ENCODE assay signal across 18 cellular contexts in genomic region chr12:54601841-54602240, GRCh38. TPM values are rescaled to one million over a fixed set of nuclear protein-coding genes. Genes with fewer than 3 reads are reported as not detected.
A peak's percentile ranks its signal among the peaks of the same experiment; 100 is the strongest.
DNase-seq lines count a peak whose midpoint lies in the region; FAIRE-seq and TF ChIP-seq lines count a peak whose summit lies in the region.
"Had no signal": no experiment of that assay in that cellular context is flagged by ENCODE, and none has a peak within 500 bp of the region (broad histone marks: within the 10 kb centered on the region; RNA-seq: fewer than 3 reads in every experiment).

No MANE protein-coding gene starts in this region.

- WGBS in spleen, 5 donors: 47 to 66% (median 57%) methylated on average over 4 of the region's 4 CpGs

- no peak overlapping the region for H3K4me2 ChIP-seq in Loucy (ENCODE audit: low read depth, low read length, poor library complexity, severe bottlenecking)

- no peak overlapping the region for H3K27ac ChIP-seq in spleen
- H3K27ac ChIP-seq: ovary, testis had no signal

- FAIRE-seq in GM19239 (lab: Jason Lieb, UNC): no peak
- FAIRE-seq: TTC549 had no signal

- intact Hi-C loops in spleen (cut with DNase I; ENCODE audit: low total_unique reads): no loop called here

- no peaks in the 10 kb centered on the region for H4K20me1 ChIP-seq in Loucy (ENCODE audit: insufficient read depth, low read length, poor library complexity, severe bottlenecking)

- H3K4me3 ChIP-seq in GM06990 (replicated peaks; ENCODE audit: low read depth, low read length) (no peak overlapping the region), Loucy (ENCODE audit: low read length, poor library complexity, severe bottlenecking) (no peak overlapping the region), spleen (no peak overlapping the region)
- H3K4me3 ChIP-seq: ovary, testis had no signal

- no peaks in the 10 kb centered on the region for H3K9me3 ChIP-seq in Loucy (ENCODE audit: insufficient read depth, low read depth, low read length)
- H3K9me3 ChIP-seq in spleen: no peaks in the 10 kb centered on the region
- H3K9me3 ChIP-seq: ovary, testis had no signal

- TF ChIP-seq CTCF in GM06990 (IDR thresholded peaks at IDR 0.05; ENCODE audit: insufficient read depth, low read length, poor library complexity, severe bottlenecking) (peak; percentile 0), Loucy (conservative IDR thresholded peaks at IDR 0.05; ENCODE audit: low read length) (no peak), spleen (IDR thresholded peaks at IDR 0.05 in 8 of 11, conservative IDR thresholded peaks at IDR 0.05 in 3 of 11) (no peak)

- no peaks in the 10 kb centered on the region for H3K9me2 ChIP-seq in Loucy (replicated peaks; ENCODE audit: low read depth, low read length)

- peaks cover 3% of the 10 kb centered on the region for H3K27me3 ChIP-seq in GM06990 (replicated peaks; ENCODE audit: control insufficient read depth, insufficient read depth, low read length)
- no peaks in the 10 kb centered on the region for H3K27me3 ChIP-seq in Loucy (ENCODE audit: insufficient read depth, low read length, poor library complexity, severe bottlenecking)
- peaks cover 0 to 4% (median 0%) of the 10 kb centered on the region in 7 donors for H3K27me3 ChIP-seq in spleen (replicated peaks in 1 of 7)
- H3K27me3 ChIP-seq: ovary, testis had no signal

- H3F3A ChIP-seq in Loucy (ENCODE audit: low read depth): no peaks in the 10 kb centered on the region

- in situ Hi-C loops in SK-MEL-5 (cut with HindIII; ENCODE audit: low pct_unique_long_range_greater_than_20kb, low sequenced_read_pairs): no loop called here

- H3K4me1 ChIP-seq in Loucy (ENCODE audit: insufficient read depth, low read length, poor library complexity, severe bottlenecking) (peaks cover 6% of the 10 kb centered on the region), spleen (peaks cover 0 to 4% (median 0%) of the 10 kb centered on the region in 6 donors)
- H3K4me1 ChIP-seq: testis had no signal

- no peak for DNase-seq in GM06990 (ENCODE audit: extremely low read depth, insufficient read length)
- peak; percentile 41 for DNase-seq in SK-MEL-5 (ENCODE audit: low read depth, low spot score)
- peak; percentile 71 for DNase-seq in kidney tubule cell (ENCODE audit: low spot score)
- DNase-seq in SW 1271 (lab: John Stamatoyannopoulos, UW): no peak
- DNase-seq in GM19239 (ENCODE audit: insufficient read length, low spot score): no peak
- no peak for DNase-seq in DMS79 (lab: John Stamatoyannopoulos, UW)
- DNase-seq in spleen: no peak
- DNase-seq: activated CD4-positive, alpha-beta memory T cell treated with anti-CD3 and anti-CD28 coated beads, Interleukin-2, amount 10 ng/mL, durations not matched to agents 7 days and 5 days; anterior cingulate cortex; IMR-90; NCI-H2107; ovary; stimulated activated CD4-positive, alpha-beta T cell treated with anti-CD3 and anti-CD28 coated beads, Interleukin-15, amount 100 ng/mL, for 24 hours; testis had no signal

- no peak for TF ChIP-seq POLR2A in spleen (IDR thresholded peaks at IDR 0.05)

- no peaks in the 10 kb centered on the region for H3K79me2 ChIP-seq in Loucy (ENCODE audit: insufficient read depth, low read length)

- no peaks in the 10 kb centered on the region for H3K36me3 ChIP-seq in GM06990 (ENCODE audit: control insufficient read depth, insufficient read depth, low read length)
- no peaks in the 10 kb centered on the region for H3K36me3 ChIP-seq in Loucy (ENCODE audit: insufficient read depth, low read length)
- H3K36me3 ChIP-seq in spleen: no peaks in the 10 kb centered on the region
- H3K36me3 ChIP-seq: ovary had no signal

- peak overlapping the region; percentile 49; the same call in 1 of the 2 replicates for H2AFZ ChIP-seq in Loucy (ENCODE audit: low read length)

- no peak overlapping the region for H3K9ac ChIP-seq in Loucy (ENCODE audit: low read depth, low read length, poor library complexity, severe bottlenecking)

RNA-seq across cellular contexts. Expression of gene PPP1R1A, which starts 13.4 kb away (rescaled TPM):
- total RNA-seq in SK-MEL-5 (2014; rRNA removed; shearing (Covaris generic)): 0.35 TPM in 1 of 2 replicates, not detected in the other
- polyA plus RNA-seq in SK-MEL-5 (2015; cell fraction: cytosol; rRNA removed): 0.24 and 0.42 TPM in 2 replicates
- not detected in 2 replicates for polyA plus RNA-seq in SK-MEL-5 (2015; cell fraction: nucleus; rRNA removed)
- total RNA-seq in spleen: 1 to 10 TPM in 1 of 7 donors, not detected in 6; 2.1 TPM
- polyA plus RNA-seq in spleen: under 1 TPM; 0.09 to 0.58 (median 0.24) TPM
- total RNA-seq: activated CD4-positive, alpha-beta memory T cell treated with anti-CD3 and anti-CD28 coated beads, Interleukin-2, amount 10 ng/mL, durations not matched to agents 7 days and 5 days; activated T-helper 2 cell treated with anti-CD3 and anti-CD28 coated beads, Interferon-gamma antibody, Interleukin-2, Interleukin-4, amounts not matched to agents 10 μg/mL and 5 μg/mL and 100 μg/mL, durations not matched to agents 14 hours and 24 hours and 36 hours; IMR-90; mononuclear cell had no signal
- polyA plus RNA-seq: IMR-90 had no signal

RNA-seq across cellular contexts. Expression of gene LACRT, which starts 32.9 kb away (rescaled TPM):
- not detected in 2 replicates for total RNA-seq in SK-MEL-5 (2014; rRNA removed; shearing (Covaris generic))
- not detected in 2 replicates for polyA plus RNA-seq in SK-MEL-5 (2015; cell fraction: cytosol; rRNA removed)
- not detected in 2 replicates for polyA plus RNA-seq in SK-MEL-5 (2015; cell fraction: nucleus; rRNA removed)
- total RNA-seq in spleen: not detected
- polyA plus RNA-seq in spleen: not detected
- total RNA-seq: activated CD4-positive, alpha-beta memory T cell treated with anti-CD3 and anti-CD28 coated beads, Interleukin-2, amount 10 ng/mL, durations not matched to agents 7 days and 5 days; activated T-helper 2 cell treated with anti-CD3 and anti-CD28 coated beads, Interferon-gamma antibody, Interleukin-2, Interleukin-4, amounts not matched to agents 10 μg/mL and 5 μg/mL and 100 μg/mL, durations not matched to agents 14 hours and 24 hours and 36 hours; IMR-90; mononuclear cell; ovary; testis had no signal
- polyA plus RNA-seq: IMR-90, ovary had no signal

RNA-seq across cellular contexts. Expression of gene DCD, which starts 46.3 kb away (rescaled TPM):
- not detected in 2 replicates for total RNA-seq in SK-MEL-5 (2014; rRNA removed; shearing (Covaris generic))
- polyA plus RNA-seq in SK-MEL-5 (2015; cell fraction: cytosol; rRNA removed): not detected in 2 replicates
- not detected in 2 replicates for polyA plus RNA-seq in SK-MEL-5 (2015; cell fraction: nucleus; rRNA removed)
- total RNA-seq in spleen: not detected
- not detected for polyA plus RNA-seq in spleen
- total RNA-seq: activated CD4-positive, alpha-beta memory T cell treated with anti-CD3 and anti-CD28 coated beads, Interleukin-2, amount 10 ng/mL, durations not matched to agents 7 days and 5 days; activated T-helper 2 cell treated with anti-CD3 and anti-CD28 coated beads, Interferon-gamma antibody, Interleukin-2, Interleukin-4, amounts not matched to agents 10 μg/mL and 5 μg/mL and 100 μg/mL, durations not matched to agents 14 hours and 24 hours and 36 hours; IMR-90; mononuclear cell; ovary; testis had no signal
- polyA plus RNA-seq: IMR-90, ovary had no signal

RNA-seq across cellular contexts. Expression of gene PDE1B, which starts 52.4 kb away (rescaled TPM):
- 0.08 TPM in 1 of 2 replicates, not detected in the other for total RNA-seq in SK-MEL-5 (2014; rRNA removed; shearing (Covaris generic))
- polyA plus RNA-seq in SK-MEL-5 (2015; cell fraction: cytosol; rRNA removed): not detected in 2 replicates
- 0.42 TPM in 1 of 2 replicates, not detected in the other for polyA plus RNA-seq in SK-MEL-5 (2015; cell fraction: nucleus; rRNA removed)
- 10 to 100 TPM; 15.4 to 37.1 (median 17.3) TPM for total RNA-seq in spleen
- polyA plus RNA-seq in spleen: 10 to 100 TPM in 1 of 3 donors, 1 to 10 TPM in 2; 6.0 to 11.0 (median 9.5) TPM
- total RNA-seq: IMR-90 had no signal
- polyA plus RNA-seq: IMR-90 had no signal

Comparison
In these comparisons a context has a peak if more than half of its experiments do, and no peak if none do; other contexts are left out.
1. DNase-seq: peak in SK-MEL-5 (single experiment) and kidney tubule cell (single experiment); none in GM06990 (single experiment), SW 1271 (0 of 2), GM19239 (single experiment), DMS79 (single experiment) and spleen (single experiment).